In genomic region chr13:98232456-98232855, GRCh38 we compare ENCODE assay signal across 26 cellular contexts. TPM values are rescaled to one million over a fixed set of nuclear protein-coding genes. Genes with fewer than 3 reads are reported as not detected.
DNase-seq lines count a peak whose midpoint lies in the region; FAIRE-seq and TF ChIP-seq lines count a peak whose summit lies in the region.
"Had no signal": no experiment of that assay in that cellular context is flagged by ENCODE, and none has a peak within 500 bp of the region (broad histone marks: within the 10 kb centered on the region; RNA-seq: fewer than 3 reads in every experiment).

No MANE protein-coding gene starts in this region.

- DNase-seq in EL (peak; percentile 64), SJSA1 (ENCODE audit: low read depth in 1 of 2, low spot score in 2 of 2) (peak in 1 of 2 experiments; percentile 84), chondrocyte (ENCODE audit: low spot score) (no peak), osteoblast (ENCODE audit: insufficient read length, low spot score, missing footprints) (no peak), T-helper 9 cell (no peak), NCI-H146 (lab: John Stamatoyannopoulos, UW) (no peak), HTR-8/SVneo (ENCODE audit: insufficient read length, low spot score) (no peak), C1 segment of cervical spinal cord (lab: John Stamatoyannopoulos, UW) (no peak)
- DNase-seq: CD4-positive, alpha-beta T cell; Karpas-422; MV-4-11; NCI-H1105 treated with DMSO at 0.1 percent for 48 hours; NCI-H2029 treated with DMSO at 0.1 percent for 48 hours; NCI-H446 treated with DMSO at 0.1 percent for 48 hours; NCI-H526; Right ventricle myocardium superior; RPMI8226 had no signal

- H3K9me3 ChIP-seq in SJSA1 (replicated peaks) = 0 out of 2 replicates have a peak, but pooled peaks cover 2% of the 10 kb centered on the region
- no peaks in the 10 kb centered on the region for H3K9me3 ChIP-seq in osteoblast (ENCODE audit: low read depth, low read length)

- H3K36me3 ChIP-seq in SJSA1 (peaks cover 10% of the 10 kb centered on the region), osteoblast (ENCODE audit: insufficient read depth, low read length) (no peaks in the 10 kb centered on the region)

- H2AFZ ChIP-seq in osteoblast (ENCODE audit: low read length) = no peak overlapping the region

- H3K79me2 ChIP-seq in osteoblast (ENCODE audit: insufficient read depth, low read length) = peaks cover 44% of the 10 kb centered on the region

- H3K4me1 Mint-ChIP-seq in chondrocyte (ENCODE audit: low read depth) = peaks cover 88% of the 10 kb centered on the region

- H3K27ac ChIP-seq in SJSA1 (peak overlapping the region; percentile 62), osteoblast (ENCODE audit: low read depth, low read length) (peak overlapping the region; percentile 16)
- H3K27ac ChIP-seq: BLaER1, HL-60 had no signal

- peaks cover 22% of the 10 kb centered on the region for H3K4me1 ChIP-seq in SJSA1 (replicated peaks)
- peaks cover 27% of the 10 kb centered on the region for H3K4me1 ChIP-seq in osteoblast (ENCODE audit: insufficient read depth, low read length)

- H3K4me3 ChIP-seq in SJSA1 = no peak overlapping the region
- H3K4me3 ChIP-seq in osteoblast (ENCODE audit: insufficient read depth, low read length) = no peak overlapping the region
- H3K4me3 ChIP-seq: BLaER1, GM12878 had no signal

- H3K36me3 Mint-ChIP-seq in chondrocyte (ENCODE audit: low read depth) = peaks cover 2% of the 10 kb centered on the region

- TF ChIP-seq CTCF in chondrocyte (IDR thresholded peaks at IDR 0.05) (no peak), osteoblast (IDR thresholded peaks at IDR 0.05; ENCODE audit: extremely low read depth, low read depth, low read length) (no peak)

- H3K27me3 ChIP-seq in SJSA1 (replicated peaks) = no peaks in the 10 kb centered on the region
- no peaks in the 10 kb centered on the region for H3K27me3 ChIP-seq in osteoblast (ENCODE audit: insufficient read depth, low read length)
- H3K27me3 ChIP-seq: BLaER1 had no signal

- H4K20me1 ChIP-seq in osteoblast (ENCODE audit: insufficient read depth, low read length) = peaks cover 5% of the 10 kb centered on the region
- H4K20me1 ChIP-seq: BLaER1 had no signal

- no peaks in the 10 kb centered on the region for H3K27me3 Mint-ChIP-seq in chondrocyte (ENCODE audit: low read depth)

- no peak for FAIRE-seq in HTR-8/SVneo (lab: Jason Lieb, UNC)
- FAIRE-seq: D721Med, G401.6, GM12878, GM19239 had no signal

- H3K4me3 Mint-ChIP-seq in chondrocyte (ENCODE audit: unreplicated experiment) = no peak overlapping the region
- H3K4me3 Mint-ChIP-seq: CD4-positive, alpha-beta T cell had no signal

- H3K4me2 ChIP-seq in osteoblast (ENCODE audit: insufficient read depth, low read length) = no peak overlapping the region

- H3K9me3 Mint-ChIP-seq in chondrocyte (ENCODE audit: low read depth) = no peaks in the 10 kb centered on the region
- H3K9me3 Mint-ChIP-seq: CD4-positive, alpha-beta T cell had no signal

- H3K27ac Mint-ChIP-seq in chondrocyte (ENCODE audit: unreplicated experiment) = peak overlapping the region; percentile 91
- H3K27ac Mint-ChIP-seq: CD4-positive, alpha-beta T cell had no signal

RNA-seq across cellular contexts. Expression of gene RNF113B, which starts 55.4 kb away (rescaled TPM):
- not detected in 2 replicates for total RNA-seq in SJSA1 (2014; rRNA removed; shearing (Covaris generic))
- total RNA-seq in chondrocyte (not detected in 3 replicates), osteoblast (not detected in 2 replicates)
- total RNA-seq: A172; CD4-positive, alpha-beta T cell; GM12878; H4; Right ventricle myocardium superior; SK-MEL-5 had no signal
